ENCODE assay signal across 8 cellular contexts in genomic region chr19:6531163-6531955, GRCh38. TPM values are rescaled to one million over a fixed set of nuclear protein-coding genes. Genes with fewer than 3 reads are reported as not detected.
DNase-seq lines count a peak whose midpoint lies in the region; ATAC-seq and TF ChIP-seq lines count a peak whose summit lies in the region.

No MANE protein-coding gene starts in this region.

- no peaks in the 10 kb centered on the region for H3K27me3 ChIP-seq in HL-60 (ENCODE audit: insufficient read depth, poor library complexity, severe bottlenecking)
- no peaks in the 10 kb centered on the region for H3K27me3 ChIP-seq in mammary epithelial cell (ENCODE audit: insufficient read depth, low read length)
- H3K27me3 ChIP-seq in mucosa of stomach (ENCODE audit: control insufficient read depth, insufficient read depth, low read length): peaks cover 46% of the 10 kb centered on the region

- no peaks in the 10 kb centered on the region for H4K20me1 ChIP-seq in mammary epithelial cell (ENCODE audit: insufficient read depth, low read length)

- peaks cover 13% of the 10 kb centered on the region for H3K36me3 ChIP-seq in mammary epithelial cell (ENCODE audit: insufficient read depth, low read length)
- no peaks in the 10 kb centered on the region for H3K36me3 ChIP-seq in mucosa of stomach (ENCODE audit: control insufficient read depth, insufficient read depth, low read length)

- WGBS in mammary epithelial cell (ENCODE audit: low coverage, missing lambda C conversion rate): 24% methylated on average over 20 of the region's 57 CpGs

- peak overlapping the region; percentile 74 for H3K4me2 ChIP-seq in mammary epithelial cell (ENCODE audit: insufficient read depth, low read depth, low read length)

- dilution Hi-C loops in mammary epithelial cell (cut with HindIII; ENCODE audit: low sequenced_read_pairs): no loop called here

- H3K4me1 ChIP-seq in mammary epithelial cell (ENCODE audit: insufficient read depth, low read length): peaks cover 15% of the 10 kb centered on the region
- peaks cover 25% of the 10 kb centered on the region for H3K4me1 ChIP-seq in mucosa of stomach (ENCODE audit: control insufficient read depth, insufficient read depth, low read length)

- H3K9ac ChIP-seq in mammary epithelial cell (ENCODE audit: insufficient read depth, low read length) (peak overlapping the region; percentile 82), mucosa of stomach (ENCODE audit: low read length) (peak overlapping the region; percentile 53)

- H3K79me2 ChIP-seq in mammary epithelial cell (ENCODE audit: insufficient read depth, low read length): peaks cover 55% of the 10 kb centered on the region

- no peak for ATAC-seq in HG03439 (IDR thresholded peaks at IDR 0.05; ENCODE audit: unreplicated experiment)

- H3K9me3 ChIP-seq in mammary epithelial cell (replicated peaks; ENCODE audit: insufficient read depth, low read length) (no peaks in the 10 kb centered on the region), mucosa of stomach (ENCODE audit: control insufficient read depth, low read length) (no peaks in the 10 kb centered on the region)

- H2AFZ ChIP-seq in mammary epithelial cell (ENCODE audit: low read depth, low read length): peak overlapping the region; percentile 50

- TF ChIP-seq CTCF in AG04449 (IDR thresholded peaks at IDR 0.05; ENCODE audit: insufficient read depth, low read length, missing control alignments) (no peak), HL-60 (IDR thresholded peaks at IDR 0.05; ENCODE audit: insufficient read depth, low read length) (no peak), mammary epithelial cell (conservative IDR thresholded peaks at IDR 0.05 in 1 of 2, IDR thresholded peaks at IDR 0.05 in 1 of 2; ENCODE audit: extremely low read depth in 1 of 2, insufficient read depth in 1 of 2, low read depth in 1 of 2, low read length in 2 of 2) (no peak)

- H3K27ac ChIP-seq in HL-60 (replicated peaks) (peak overlapping the region; percentile 62), mammary epithelial cell (ENCODE audit: insufficient read depth, low read depth, low read length) (peak overlapping the region; percentile 90)

- POLR2A ChIA-PET in AG04449 (lab: Yijun Ruan, JAX): interaction anchor here (0.6 to 1.2 kb wide), 14 partner anchors 9 to 205 kb away, joined by 3 to 8 read pairs (median 4); partner anchors contain the start of gene KHSRP

- intact Hi-C loops in mammary epithelial cell (cut with micrococcal nuclease): loop anchor here (5.0 kb wide), 2 partner anchors 206 to 331 kb away; partner anchors contain the start of genes GPR108 and TRIP10

- CTCF ChIA-PET in AG04449 (lab: Yijun Ruan, JAX): interaction anchor here (0.8 to 0.9 kb wide), 2 partner anchors 202 to 332 kb away, joined by 3 read pairs; no protein-coding TSS in a partner anchor
- CTCF ChIA-PET in mammary epithelial cell (lab: Charles Lee; ENCODE audit: low non-redundant PET): no interaction called here

- TSS peak; percentile 77 for BruUV-seq in mammary epithelial cell (replicated peaks; lab: Mats Ljungman, UMichigan)

- DNase-seq in AG04449 (ENCODE audit: low read depth, low spot score) (no peak), HL-60 (ENCODE audit: low read depth in 1 of 2, low spot score in 1 of 2) (no peak), mammary epithelial cell (no peak), NCI-H187 treated with DMSO at 0.1 percent for 48 hours (lab: John Stamatoyannopoulos, UW) (no peak), A172 (ENCODE audit: low spot score) (no peak)
- no peak for DNase-seq in effector CD8-positive, alpha-beta T cell (lab: John Stamatoyannopoulos, UW)

- in situ Hi-C loops in mammary epithelial cell (cut with MboI; ENCODE audit: low sequenced_read_pairs in 2 of 2): loop anchor here in 1 of 2 donors (5.0 kb wide), 1 partner anchor 101 kb away; no protein-coding TSS in a partner anchor

- H3K4me3 ChIP-seq in AG04449 (ENCODE audit: low read depth, low read length) (peak overlapping the region; percentile 71), HL-60 (replicated peaks; ENCODE audit: insufficient read depth, low read length) (peak overlapping the region; percentile 52), mammary epithelial cell (replicated peaks in 1 of 3; ENCODE audit: insufficient read depth in 1 of 3, low read depth in 2 of 3, low read length in 3 of 3) (peak overlapping the region; percentile 63 to 88 (median 77)), mucosa of stomach (ENCODE audit: low read length) (peak overlapping the region; percentile 19)

RNA-seq across cellular contexts. Expression of gene TNFSF9, which starts 0.5 kb away (rescaled TPM):
- 10 to 100 TPM in 1 of 2 donors, 1 to 10 TPM in 1; 9.5 to 15.2 TPM for total RNA-seq in mammary epithelial cell
- polyA plus RNA-seq in mammary epithelial cell: 20.5 TPM
- polyA minus RNA-seq in mammary epithelial cell: 23.8 TPM
- not detected in 2 replicates for total RNA-seq in A172 (2014; rRNA removed; shearing (Covaris generic))

RNA-seq across cellular contexts. Expression of gene TUBB4A, which starts 29.2 kb away (rescaled TPM):
- total RNA-seq in mammary epithelial cell: not detected
- 0.09 TPM for polyA plus RNA-seq in mammary epithelial cell
- not detected for polyA minus RNA-seq in mammary epithelial cell
- total RNA-seq in A172 (2014; rRNA removed; shearing (Covaris generic)): 9.1 and 12.6 TPM in 2 replicates

RNA-seq across cellular contexts. Expression of gene DENND1C, which starts 49.8 kb away (rescaled TPM):
- under 1 TPM in 1 of 2 donors, not detected in 1; 0.33 TPM for total RNA-seq in mammary epithelial cell
- 0.26 TPM for polyA plus RNA-seq in mammary epithelial cell
- polyA minus RNA-seq in mammary epithelial cell: not detected
- total RNA-seq in A172 (2014; rRNA removed; shearing (Covaris generic)): 0.17 TPM in 1 of 2 replicates, not detected in the other

RNA-seq across cellular contexts. Expression of gene CD70, which starts 59.6 kb away (rescaled TPM):
- 1 to 10 TPM in 1 of 2 donors, not detected in 1; 4.4 TPM for total RNA-seq in mammary epithelial cell
- 28.9 TPM for polyA plus RNA-seq in mammary epithelial cell
- polyA minus RNA-seq in mammary epithelial cell: 15.4 TPM
- total RNA-seq in A172 (2014; rRNA removed; shearing (Covaris generic)): 22.7 and 57.3 TPM in 2 replicates

Comparison
In these comparisons a context has a peak if more than half of its experiments do, and no peak if none do; other contexts are left out.
1. H3K4me3 ChIP-seq: peak in every context shown above with its lines; median percentile 77 in mammary epithelial cell; 71 in AG04449; 52 in HL-60; 19 in mucosa of stomach.
2. RNA of gene TNFSF9, which starts 0.5 kb away (total RNA-seq): 9.5 to 15.2 TPM in mammary epithelial cell; not detected in A172; every median in the first group is over 10 times any median in the second.
3. RNA of gene TUBB4A, which starts 29.2 kb away (total RNA-seq): 9.1 to 12.6 TPM in A172; not detected in mammary epithelial cell; every median in the first group is over 10 times any median in the second.